Comparison of ENCODE assay signal across 10 cellular contexts in the genomic region with DNA sequence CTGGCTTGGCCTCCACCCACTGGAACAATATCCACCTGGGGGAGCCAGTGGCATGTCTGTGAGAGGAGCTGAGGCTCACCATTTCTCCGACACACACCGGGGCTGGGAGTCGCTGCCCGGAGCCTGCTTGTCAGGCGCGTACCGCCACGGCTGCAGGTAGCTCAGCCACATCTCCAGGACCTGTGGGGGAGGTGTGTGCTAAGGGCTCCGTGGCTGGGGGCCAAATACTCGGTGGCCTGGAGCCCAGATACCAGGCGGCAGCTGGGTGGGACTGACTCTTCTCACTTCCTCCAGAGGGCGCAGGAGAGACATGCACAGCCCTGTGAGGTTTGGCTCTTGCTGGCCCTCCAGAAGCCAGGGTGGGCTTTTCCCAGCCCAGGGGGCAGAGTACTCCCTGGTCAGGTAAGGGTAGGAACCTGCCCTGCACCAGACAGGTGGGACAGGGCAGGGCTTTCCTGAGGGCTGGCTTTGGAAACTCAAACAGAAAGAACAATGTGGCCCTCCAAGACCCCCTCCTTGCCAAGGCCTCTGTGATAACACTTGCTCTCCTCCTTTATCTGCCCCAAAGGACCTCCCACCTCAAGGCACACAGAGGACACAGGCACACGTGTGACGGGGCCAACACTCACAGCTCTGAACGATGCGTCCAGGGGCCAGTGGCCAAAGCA. TPM values are rescaled to one million over a fixed set of nuclear protein-coding genes. Genes with fewer than 3 reads are reported as not detected.
A peak's percentile ranks its signal among the peaks of the same experiment; 100 is the strongest.
DNase-seq lines count a peak whose midpoint lies in the region; TF ChIP-seq lines count a peak whose summit lies in the region.
"Not testable (repeated sequence)": the region's sequence is repeated elsewhere in the genome, so short reads cannot be mapped to it uniquely, and the experiment has no call there.
"Had no signal": no experiment of that assay in that cellular context is flagged by ENCODE, and none has a peak within 500 bp of the region (broad histone marks: within the 10 kb centered on the region; RNA-seq: fewer than 3 reads in every experiment).

No MANE protein-coding gene starts in this region.

- H3K36me3 Mint-ChIP-seq in endothelial cell (ENCODE audit: low read depth, unreplicated experiment): not testable (repeated sequence)

- not testable (repeated sequence) for H3K4me3 Mint-ChIP-seq in endothelial cell (ENCODE audit: unreplicated experiment)

- intact Hi-C loops in posterior cingulate gyrus (cut with DNase I): not testable (repeated sequence)

- H3K9me3 ChIP-seq in WERI-Rb-1 (ENCODE audit: severe bottlenecking): not testable (repeated sequence)

- not testable (repeated sequence) for H3K4me3 ChIP-seq in GM12865 (ENCODE audit: low read depth, low read length); WERI-Rb-1 (ENCODE audit: low read depth, low read length)

- peak overlapping the region; percentile 13 for H3K27ac Mint-ChIP-seq in endothelial cell (ENCODE audit: unreplicated experiment)

- H3K27ac ChIP-seq in WERI-Rb-1: not testable (repeated sequence)

- not testable (repeated sequence) for H3K27me3 Mint-ChIP-seq in endothelial cell (ENCODE audit: unreplicated experiment)

- DNase-seq in AG08396 (ENCODE audit: low spot score) (peak; percentile 53), GM12865 (ENCODE audit: low read depth) (peak; percentile 55), M059J (ENCODE audit: low read depth) (peak; percentile 34), NCI-H774 (lab: John Stamatoyannopoulos, UW) (peak; percentile 23), WERI-Rb-1 (peak; percentile 51), endothelial cell (ENCODE audit: low spot score) (peak; percentile 54), inferior parietal cortex (ENCODE audit: extremely low spot score) (peak; percentile 40), posterior cingulate gyrus (peak in 8 of 10 donors; percentile 32 to 92 (median 48))

- not testable (repeated sequence) for H3K9me3 Mint-ChIP-seq in endothelial cell (ENCODE audit: unreplicated experiment)

- not testable (repeated sequence) for H3K4me1 Mint-ChIP-seq in endothelial cell (ENCODE audit: unreplicated experiment)

- H3K36me3 ChIP-seq in WERI-Rb-1: not testable (repeated sequence)

- H3K27me3 ChIP-seq in WERI-Rb-1 (ENCODE audit: insufficient read depth, low read depth, severe bottlenecking): not testable (repeated sequence)

- TF ChIP-seq CTCF in GM12865 (IDR thresholded peaks at IDR 0.05; ENCODE audit: insufficient read depth, low read depth, low read length, missing control alignments) (peak; percentile 55), WERI-Rb-1 (IDR thresholded peaks at IDR 0.05; ENCODE audit: low read depth, low read length) (peak; percentile 74), endothelial cell (IDR thresholded peaks at IDR 0.05; ENCODE audit: unreplicated experiment) (peak; percentile 19)

RNA-seq across cellular contexts. Expression of a gene that starts 11.2 kb away (rescaled TPM):
- total RNA-seq in M059J (2014; rRNA removed; shearing (Covaris generic)): 4.2 and 5.8 TPM in 2 replicates
- total RNA-seq in endothelial cell (ENCODE audit: unreplicated experiment): 20.4 TPM

RNA-seq across cellular contexts. Expression of a gene that starts 25.3 kb away (rescaled TPM):
- total RNA-seq in M059J (2014; rRNA removed; shearing (Covaris generic)): 24.2 and 35.0 TPM in 2 replicates
- total RNA-seq in endothelial cell (ENCODE audit: unreplicated experiment): 65.6 TPM

RNA-seq across cellular contexts. Expression of a gene that starts 26.0 kb away (rescaled TPM):
- 87.0 and 111 TPM in 2 replicates for total RNA-seq in M059J (2014; rRNA removed; shearing (Covaris generic))
- total RNA-seq in endothelial cell (ENCODE audit: unreplicated experiment): 152 TPM

RNA-seq across cellular contexts. Expression of a gene that starts 27.1 kb away (rescaled TPM):
- not detected in 2 replicates for total RNA-seq in M059J (2014; rRNA removed; shearing (Covaris generic))
- 1.1 TPM for total RNA-seq in endothelial cell (ENCODE audit: unreplicated experiment)
- total RNA-seq: CD8-positive, alpha-beta T cell; naive thymus-derived CD8-positive, alpha-beta T cell had no signal

RNA-seq across cellular contexts. Expression of a gene that starts 42.1 kb away (rescaled TPM):
- not detected in 2 replicates for total RNA-seq in M059J (2014; rRNA removed; shearing (Covaris generic))
- not detected for total RNA-seq in endothelial cell (ENCODE audit: unreplicated experiment)
- total RNA-seq: CD8-positive, alpha-beta T cell; naive thymus-derived CD8-positive, alpha-beta T cell had no signal

Comparison
In these comparisons a context has a peak if more than half of its experiments do, and no peak if none do; other contexts are left out.
1. CTCF ChIP-seq: peak in every context shown above with its lines; median percentile 74 in WERI-Rb-1; 55 in GM12865; 19 in endothelial cell.